In genomic region chr12:110371408-110372055, GRCh38 we compare ENCODE assay signal across 9 cellular contexts. TPM values are rescaled to one million over a fixed set of nuclear protein-coding genes. Genes with fewer than 3 reads are reported as not detected.
A peak's percentile ranks its signal among the peaks of the same experiment; 100 is the strongest.
DNase-seq lines count a peak whose midpoint lies in the region; ATAC-seq and TF ChIP-seq lines count a peak whose summit lies in the region.
"Had no signal": no experiment of that assay in that cellular context is flagged by ENCODE, and none has a peak within 500 bp of the region (broad histone marks: within the 10 kb centered on the region; RNA-seq: fewer than 3 reads in every experiment).

No MANE protein-coding gene starts in this region.

- TF ChIP-seq CTCF in PC-3 (conservative IDR thresholded peaks at IDR 0.05; ENCODE audit: low read depth, low read length): no peak
- TF ChIP-seq CTCF in right atrium auricular region (IDR thresholded peaks at IDR 0.05): no peak

- H2AFZ ChIP-seq in PC-3 (ENCODE audit: low read length): no peak overlapping the region

- no peaks in the 10 kb centered on the region for H4K20me1 ChIP-seq in PC-3 (ENCODE audit: low read length)

- H3K9me3 ChIP-seq in PC-3 (ENCODE audit: low read length): no peaks in the 10 kb centered on the region
- no peaks in the 10 kb centered on the region for H3K9me3 ChIP-seq in right atrium auricular region
- H3K9me3 ChIP-seq: heart right ventricle had no signal

- H3K27me3 ChIP-seq in PC-3 (ENCODE audit: low read length) (no peaks in the 10 kb centered on the region), right atrium auricular region (no peaks in the 10 kb centered on the region)
- H3K27me3 ChIP-seq: heart right ventricle had no signal

- CTCF ChIA-PET in PC-3 (lab: Charles Lee): no interaction called here

- H3K9ac ChIP-seq in PC-3 (ENCODE audit: low read length): no peak overlapping the region

- H3K4me1 ChIP-seq in PC-3 (ENCODE audit: insufficient read depth, low read length) (no peaks in the 10 kb centered on the region), right atrium auricular region (peaks cover 0 to 43% of the 10 kb centered on the region in 2 donors)

- intact Hi-C loops in PC-3 (cut with micrococcal nuclease): no loop called here

- no peak overlapping the region for H3K4me2 ChIP-seq in PC-3 (ENCODE audit: low read length)

- H3K79me2 ChIP-seq in PC-3 (ENCODE audit: low read length): no peaks in the 10 kb centered on the region

- H3K9me2 ChIP-seq in PC-3 (replicated peaks; ENCODE audit: low read length): no peaks in the 10 kb centered on the region

- DNase-seq in DMS153 treated with DMSO at 0.1 percent for 48 hours (lab: John Stamatoyannopoulos, UW; ENCODE audit: unreplicated experiment) (peak; percentile 26), NCI-H128 (lab: John Stamatoyannopoulos, UW; ENCODE audit: unreplicated experiment) (peak; percentile 14), A172 (ENCODE audit: low spot score) (no peak), PC-3 (no peak), NCI-H446 treated with DMSO at 0.1 percent for 48 hours (lab: John Stamatoyannopoulos, UW) (no peak), right atrium auricular region (ENCODE audit: low spot score) (no peak)
- DNase-seq: heart right ventricle had no signal

- ATAC-seq in GM21423 (IDR thresholded peaks at IDR 0.05; ENCODE audit: unreplicated experiment) (peak; percentile 57), esophagus mucosa (peak; percentile 32), PC-3 (no peak; the same call in 1 of the 2 replicates)

- H3K27ac ChIP-seq in PC-3 (ENCODE audit: low read length): no peak overlapping the region
- H3K27ac ChIP-seq in right atrium auricular region: no peak overlapping the region

- POLR2A ChIA-PET in PC-3 (lab: Charles Lee; ENCODE audit: unreplicated experiment): interaction anchor here (0.6 kb wide), 1 partner anchor 36 kb away, joined by 6 read pairs; no protein-coding TSS in a partner anchor

- H3K36me3 ChIP-seq in PC-3 (ENCODE audit: low read depth, low read length): peaks cover 51% of the 10 kb centered on the region
- peaks cover 31% of the 10 kb centered on the region for H3K36me3 ChIP-seq in right atrium auricular region

- BruUV-seq in PC-3 (replicated peaks; lab: Mats Ljungman, UMichigan): no TSS peak

- no peak overlapping the region for H3K4me3 ChIP-seq in PC-3 (ENCODE audit: low read length)
- no peak overlapping the region for H3K4me3 ChIP-seq in right atrium auricular region
- H3K4me3 ChIP-seq: heart right ventricle had no signal

- H3F3A ChIP-seq in PC-3 (ENCODE audit: low read length, unreplicated experiment): no peaks in the 10 kb centered on the region

RNA-seq across cellular contexts. Expression of gene ANAPC7, which starts 32.0 kb away (rescaled TPM):
- total RNA-seq in esophagus mucosa (57.9 TPM), PC-3 (2014; rRNA removed) (80.5 and 112 TPM in 2 replicates), right atrium auricular region (10 to 100 TPM; 30.4 to 30.9 TPM)
- 81.1 and 103 TPM in 2 replicates for total RNA-seq in A172 (2014; rRNA removed; shearing (Covaris generic))

Comparison
In these comparisons a context has a peak if more than half of its experiments do, and no peak if none do; other contexts are left out.
1. DNase-seq: peak in DMS153 treated with DMSO at 0.1 percent for 48 hours (single experiment) and NCI-H128 (single experiment); none in A172 (single experiment), PC-3 (single experiment), NCI-H446 treated with DMSO at 0.1 percent for 48 hours (single experiment) and right atrium auricular region (single experiment).